2 cellular contexts compared by ENCODE assay signal in the genomic region with DNA sequence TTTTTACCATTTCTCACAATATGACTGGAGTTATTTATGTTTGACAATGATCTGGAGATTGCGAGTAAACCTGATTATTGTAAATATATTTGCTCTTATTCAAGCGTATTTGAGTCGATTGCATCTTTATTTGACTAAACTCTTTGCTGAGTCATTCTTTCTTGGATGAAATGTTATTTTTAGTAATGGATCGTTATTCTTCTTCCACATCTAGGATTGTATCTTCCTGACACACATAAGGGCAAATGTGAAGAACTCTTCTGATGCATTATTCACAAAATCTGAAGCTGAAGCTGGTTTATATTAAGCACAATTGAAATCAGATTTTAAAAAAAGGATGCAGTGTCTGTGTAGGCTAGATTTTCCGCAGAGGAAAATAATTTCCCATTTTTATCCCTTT.
TF ChIP-seq lines count a peak whose summit lies in the region.

No MANE protein-coding gene starts in this region.

TF ChIP-seq in GM12878, 131 proteins besides CTCF, POLR2A, EP300 and RAD21 (continued from another document):
- TF ChIP-seq, protein P1, sequence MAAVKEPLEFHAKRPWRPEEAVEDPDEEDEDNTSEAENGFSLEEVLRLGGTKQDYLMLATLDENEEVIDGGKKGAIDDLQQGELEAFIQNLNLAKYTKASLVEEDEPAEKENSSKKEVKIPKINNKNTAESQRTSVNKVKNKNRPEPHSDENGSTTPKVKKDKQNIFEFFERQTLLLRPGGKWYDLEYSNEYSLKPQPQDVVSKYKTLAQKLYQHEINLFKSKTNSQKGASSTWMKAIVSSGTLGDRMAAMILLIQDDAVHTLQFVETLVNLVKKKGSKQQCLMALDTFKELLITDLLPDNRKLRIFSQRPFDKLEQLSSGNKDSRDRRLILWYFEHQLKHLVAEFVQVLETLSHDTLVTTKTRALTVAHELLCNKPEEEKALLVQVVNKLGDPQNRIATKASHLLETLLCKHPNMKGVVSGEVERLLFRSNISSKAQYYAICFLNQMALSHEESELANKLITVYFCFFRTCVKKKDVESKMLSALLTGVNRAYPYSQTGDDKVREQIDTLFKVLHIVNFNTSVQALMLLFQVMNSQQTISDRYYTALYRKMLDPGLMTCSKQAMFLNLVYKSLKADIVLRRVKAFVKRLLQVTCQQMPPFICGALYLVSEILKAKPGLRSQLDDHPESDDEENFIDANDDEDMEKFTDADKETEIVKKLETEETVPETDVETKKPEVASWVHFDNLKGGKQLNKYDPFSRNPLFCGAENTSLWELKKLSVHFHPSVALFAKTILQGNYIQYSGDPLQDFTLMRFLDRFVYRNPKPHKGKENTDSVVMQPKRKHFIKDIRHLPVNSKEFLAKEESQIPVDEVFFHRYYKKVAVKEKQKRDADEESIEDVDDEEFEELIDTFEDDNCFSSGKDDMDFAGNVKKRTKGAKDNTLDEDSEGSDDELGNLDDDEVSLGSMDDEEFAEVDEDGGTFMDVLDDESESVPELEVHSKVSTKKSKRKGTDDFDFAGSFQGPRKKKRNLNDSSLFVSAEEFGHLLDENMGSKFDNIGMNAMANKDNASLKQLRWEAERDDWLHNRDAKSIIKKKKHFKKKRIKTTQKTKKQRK (IDR thresholded peaks at IDR 0.05; ENCODE audit: low read depth, low read length): no peak
- no peak for TF ChIP-seq EED (IDR thresholded peaks at IDR 0.05; ENCODE audit: low read depth)
- TF ChIP-seq SPI1 (IDR thresholded peaks at IDR 0.05; ENCODE audit: borderline replicate concordance, insufficient read depth, low read depth, low read length): no peak
- TF ChIP-seq SKIL (IDR thresholded peaks at IDR 0.05; ENCODE audit: low read depth, poor library complexity, severe bottlenecking): no peak
- no peak for TF ChIP-seq IKZF2 (IDR thresholded peaks at IDR 0.05)
- TF ChIP-seq BRCA1 (IDR thresholded peaks at IDR 0.05; ENCODE audit: low read depth, low read length): no peak
- TF ChIP-seq ZNF274 (IDR thresholded peaks at IDR 0.05; ENCODE audit: insufficient read depth, insufficient read length): no peak
- no peak for TF ChIP-seq CHD4 (IDR thresholded peaks at IDR 0.05)
- TF ChIP-seq ETV6 (conservative IDR thresholded peaks at IDR 0.05 in 1 of 2, IDR thresholded peaks at IDR 0.05 in 1 of 2; ENCODE audit: borderline replicate concordance in 1 of 2, low read depth in 1 of 2): no peak
- no peak for TF ChIP-seq SREBF2 (IDR thresholded peaks at IDR 0.05; ENCODE audit: low read length)
- TF ChIP-seq NFIC (IDR thresholded peaks at IDR 0.05; ENCODE audit: low read depth, low read length): no peak
- TF ChIP-seq MLLT1 (IDR thresholded peaks at IDR 0.05): no peak
- no peak for TF ChIP-seq NR2C1 (IDR thresholded peaks at IDR 0.05)
- TF ChIP-seq, protein P2, sequence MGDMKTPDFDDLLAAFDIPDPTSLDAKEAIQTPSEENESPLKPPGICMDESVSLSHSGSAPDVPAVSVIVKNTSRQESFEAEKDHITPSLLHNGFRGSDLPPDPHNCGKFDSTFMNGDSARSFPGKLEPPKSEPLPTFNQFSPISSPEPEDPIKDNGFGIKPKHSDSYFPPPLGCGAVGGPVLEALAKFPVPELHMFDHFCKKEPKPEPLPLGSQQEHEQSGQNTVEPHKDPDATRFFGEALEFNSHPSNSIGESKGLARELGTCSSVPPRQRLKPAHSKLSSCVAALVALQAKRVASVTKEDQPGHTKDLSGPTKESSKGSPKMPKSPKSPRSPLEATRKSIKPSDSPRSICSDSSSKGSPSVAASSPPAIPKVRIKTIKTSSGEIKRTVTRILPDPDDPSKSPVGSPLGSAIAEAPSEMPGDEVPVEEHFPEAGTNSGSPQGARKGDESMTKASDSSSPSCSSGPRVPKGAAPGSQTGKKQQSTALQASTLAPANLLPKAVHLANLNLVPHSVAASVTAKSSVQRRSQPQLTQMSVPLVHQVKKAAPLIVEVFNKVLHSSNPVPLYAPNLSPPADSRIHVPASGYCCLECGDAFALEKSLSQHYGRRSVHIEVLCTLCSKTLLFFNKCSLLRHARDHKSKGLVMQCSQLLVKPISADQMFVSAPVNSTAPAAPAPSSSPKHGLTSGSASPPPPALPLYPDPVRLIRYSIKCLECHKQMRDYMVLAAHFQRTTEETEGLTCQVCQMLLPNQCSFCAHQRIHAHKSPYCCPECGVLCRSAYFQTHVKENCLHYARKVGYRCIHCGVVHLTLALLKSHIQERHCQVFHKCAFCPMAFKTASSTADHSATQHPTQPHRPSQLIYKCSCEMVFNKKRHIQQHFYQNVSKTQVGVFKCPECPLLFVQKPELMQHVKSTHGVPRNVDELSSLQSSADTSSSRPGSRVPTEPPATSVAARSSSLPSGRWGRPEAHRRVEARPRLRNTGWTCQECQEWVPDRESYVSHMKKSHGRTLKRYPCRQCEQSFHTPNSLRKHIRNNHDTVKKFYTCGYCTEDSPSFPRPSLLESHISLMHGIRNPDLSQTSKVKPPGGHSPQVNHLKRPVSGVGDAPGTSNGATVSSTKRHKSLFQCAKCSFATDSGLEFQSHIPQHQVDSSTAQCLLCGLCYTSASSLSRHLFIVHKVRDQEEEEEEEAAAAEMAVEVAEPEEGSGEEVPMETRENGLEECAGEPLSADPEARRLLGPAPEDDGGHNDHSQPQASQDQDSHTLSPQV (IDR thresholded peaks at IDR 0.05): no peak

TF ChIP-seq in HepG2, 621 proteins besides CTCF, POLR2A, EP300 and RAD21 (continued from another document):
- TF ChIP-seq LRRFIP1 (CRISPR knock-in tag; conservative IDR thresholded peaks at IDR 0.05): no peak
